10 cellular contexts compared by ENCODE assay signal in genomic region chr1:163414778-163415177, GRCh38.
A peak's percentile ranks its signal among the peaks of the same experiment; 100 is the strongest.
DNase-seq lines count a peak whose midpoint lies in the region; ATAC-seq and TF ChIP-seq lines count a peak whose summit lies in the region.
"Had no signal": no experiment of that assay in that cellular context is flagged by ENCODE, and none has a peak within 500 bp of the region (broad histone marks: within the 10 kb centered on the region; RNA-seq: fewer than 3 reads in every experiment).

No MANE protein-coding gene starts in this region.

- H3K27ac ChIP-seq in ovary: no peak overlapping the region
- H3K27ac ChIP-seq: WERI-Rb-1 had no signal

- peak; percentile 13 for DNase-seq in germinal center (ENCODE audit: low spot score)
- DNase-seq in islet precursor cell: no peak
- DNase-seq in ovary: no peak
- DNase-seq in NCI-H2081 treated with DMSO at 0.1 percent for 48 hours (lab: John Stamatoyannopoulos, UW): no peak
- no peak for DNase-seq in DMS79 (lab: John Stamatoyannopoulos, UW)
- DNase-seq: RPMI8226, WERI-Rb-1 had no signal

- peak; percentile 90 for ATAC-seq in GM19025 (IDR thresholded peaks at IDR 0.05; ENCODE audit: low read depth, unreplicated experiment)
- ATAC-seq in GM21825 (IDR thresholded peaks at IDR 0.05; ENCODE audit: unreplicated experiment): peak; percentile 97
- peak; percentile 91 for ATAC-seq in HG03175 (IDR thresholded peaks at IDR 0.05; ENCODE audit: unreplicated experiment)

- TF ChIP-seq CTCF in ovary (IDR thresholded peaks at IDR 0.05): no peak

- H3K27me3 ChIP-seq in ovary: no peaks in the 10 kb centered on the region

- intact Hi-C loops in ovary (cut with DNase I): no loop called here

- WGBS in ovary, 3 donors: 77 to 90% (median 82%) methylated on average over 3 of the region's 3 CpGs

- H3K4me1 ChIP-seq in ovary (ENCODE audit: insufficient read depth): no peaks in the 10 kb centered on the region

- no peak for TF ChIP-seq EP300 in ovary (IDR thresholded peaks at IDR 0.05)

- H3K9me3 ChIP-seq in ovary: no peaks in the 10 kb centered on the region

- no peak for TF ChIP-seq POLR2A in ovary (IDR thresholded peaks at IDR 0.05)

- H3K36me3 ChIP-seq in ovary: no peaks in the 10 kb centered on the region
- H3K36me3 ChIP-seq: WERI-Rb-1 had no signal

- H3K4me3 ChIP-seq in ovary: no peak overlapping the region
